ENCODE assay signal across 16 cellular contexts in the genomic region with DNA sequence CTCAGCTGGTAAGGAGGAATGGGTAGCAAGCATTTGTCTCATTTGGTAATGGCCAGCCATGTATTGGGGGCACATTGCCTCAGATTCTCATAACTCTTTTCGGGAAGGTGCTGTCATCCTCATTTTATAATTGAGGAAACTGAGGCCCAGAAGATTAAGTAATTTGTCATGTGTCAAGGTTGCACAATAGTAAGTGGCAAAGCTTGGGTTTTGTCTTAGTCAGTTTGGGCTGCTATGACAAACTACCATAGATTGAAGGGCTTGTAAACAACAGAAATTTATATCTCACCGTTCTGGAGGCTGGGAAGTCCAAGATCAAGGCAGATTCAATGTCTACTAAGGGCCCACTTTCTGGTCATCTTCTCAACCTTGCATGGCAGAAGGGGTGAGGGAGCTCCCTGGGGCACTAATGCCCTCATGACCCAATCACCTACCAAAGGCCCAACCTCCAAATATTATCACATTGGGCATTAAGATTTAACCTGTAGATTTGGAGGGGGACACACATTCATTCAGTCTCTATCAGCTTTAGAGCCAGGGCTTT.
A peak's percentile ranks its signal among the peaks of the same experiment; 100 is the strongest.
DNase-seq lines count a peak whose midpoint lies in the region; TF ChIP-seq lines count a peak whose summit lies in the region.
"Had no signal": no experiment of that assay in that cellular context is flagged by ENCODE, and none has a peak within 500 bp of the region (broad histone marks: within the 10 kb centered on the region; RNA-seq: fewer than 3 reads in every experiment).

No MANE protein-coding gene starts in this region.

- no peaks in the 10 kb centered on the region for H3K36me3 ChIP-seq in A673 (ENCODE audit: insufficient read depth, low read length, poor library complexity, severe bottlenecking)
- no peaks in the 10 kb centered on the region for H3K36me3 ChIP-seq in H7 (replicated peaks; ENCODE audit: control insufficient read depth, insufficient read depth, low read length)

- BruUV-seq in A673 (replicated peaks; lab: Mats Ljungman, UMichigan): no TSS peak

- H3K27ac ChIP-seq in A673 (ENCODE audit: low read depth, low read length, poor library complexity, severe bottlenecking) (peak overlapping the region; percentile 79), angular gyrus (ENCODE audit: low read depth, low read length) (peak overlapping the region; percentile 11), dorsolateral prefrontal cortex (peak overlapping the region in 47 of 59 donors; percentile 7 to 93 (median 70))
- H3K27ac ChIP-seq: C4-2B had no signal

- no peaks in the 10 kb centered on the region for H3K27me3 Mint-ChIP-seq in nephron progenitor cell (ENCODE audit: low read depth, poor library complexity)

- DNase-seq in A673 (ENCODE audit: low spot score): no peak
- DNase-seq in dorsolateral prefrontal cortex: no peak
- no peak for DNase-seq in nephron progenitor cell
- DNase-seq in H7: no peak
- no peak for DNase-seq in activated gamma-delta T cell (lab: John Stamatoyannopoulos, UW)
- no peak for DNase-seq in cerebellum (ENCODE audit: low spot score)
- DNase-seq in NCI-H1436 treated with DMSO at 0.1 percent for 48 hours (lab: John Stamatoyannopoulos, UW): no peak
- DNase-seq: 8988T; ACHN; CD4-positive, alpha-beta memory T cell; DMS79; H9 had no signal

- POLR2A ChIA-PET in A673 (lab: Charles Lee; ENCODE audit: low non-redundant PET): no interaction called here

- H3K27me3 ChIP-seq in A673 (replicated peaks; ENCODE audit: insufficient read depth, low read depth, low read length, poor library complexity) (no peaks in the 10 kb centered on the region), dorsolateral prefrontal cortex (no peaks in the 10 kb centered on the region), H7 (ENCODE audit: control insufficient read depth, insufficient read depth, low read length) (no peaks in the 10 kb centered on the region)

- H3K4me3 ChIP-seq in A673 (ENCODE audit: low read depth, low read length, poor library complexity, severe bottlenecking): no peak overlapping the region
- H3K4me3 ChIP-seq in dorsolateral prefrontal cortex: no peak overlapping the region
- H3K4me3 ChIP-seq in H7 (ENCODE audit: insufficient read depth, low read depth, low read length): no peak overlapping the region
- H3K4me3 ChIP-seq: GM12878, GM23338 had no signal

- no peaks in the 10 kb centered on the region for H3K9me3 ChIP-seq in A673 (ENCODE audit: low read depth, low read length, poor library complexity, severe bottlenecking)

- no peaks in the 10 kb centered on the region for H3K9me3 Mint-ChIP-seq in nephron progenitor cell
- H3K9me3 Mint-ChIP-seq: GM23338, H9 had no signal

- CTCF ChIA-PET in A673 (lab: Charles Lee): no interaction called here

- H3K4me3 Mint-ChIP-seq in nephron progenitor cell: no peak overlapping the region
- H3K4me3 Mint-ChIP-seq: CD4-positive, alpha-beta memory T cell; GM23338; H9 had no signal

- TF ChIP-seq CTCF in A673 (conservative IDR thresholded peaks at IDR 0.05; ENCODE audit: low read depth, low read length): no peak
- no peak for TF ChIP-seq CTCF in dorsolateral prefrontal cortex (IDR thresholded peaks at IDR 0.05 in 54 of 56, conservative IDR thresholded peaks at IDR 0.05 in 2 of 56; ENCODE audit: low read depth in 1 of 56, partially characterized antibody in 56 of 56)
- TF ChIP-seq CTCF in nephron progenitor cell (IDR thresholded peaks at IDR 0.05): no peak

- intact Hi-C loops in A673 (cut with micrococcal nuclease; ENCODE audit: unreplicated experiment) (no loop called here), dorsolateral prefrontal cortex (cut with DNase I) (loop anchor here (5.0 kb wide), 3 partner anchors 97 to 113 kb away; a partner anchor contains a TSS)

- peaks cover 77% of the 10 kb centered on the region for H3K4me1 ChIP-seq in A673 (ENCODE audit: insufficient read depth, low read length, poor library complexity, severe bottlenecking)

- H3K27ac Mint-ChIP-seq in nephron progenitor cell: peak overlapping the region; percentile 35
- H3K27ac Mint-ChIP-seq: GM23338 had no signal

- H3K4me1 Mint-ChIP-seq in nephron progenitor cell: peaks cover 56% of the 10 kb centered on the region

- H3K36me3 Mint-ChIP-seq in nephron progenitor cell (ENCODE audit: low read depth): no peaks in the 10 kb centered on the region
- H3K36me3 Mint-ChIP-seq: CD4-positive, alpha-beta memory T cell had no signal

Comparison
In these comparisons a context has a peak if more than half of its experiments do, and no peak if none do; other contexts are left out.
1. H3K27ac ChIP-seq: peak in every context shown above with its lines; median percentile 79 in A673; 70 in dorsolateral prefrontal cortex; 11 in angular gyrus.